ENCODE assay signal across 9 cellular contexts in genomic region chr7:73134866-73135265, GRCh38. TPM values are rescaled to one million over a fixed set of nuclear protein-coding genes. Genes with fewer than 3 reads are reported as not detected.
DNase-seq lines count a peak whose midpoint lies in the region; ATAC-seq, FAIRE-seq and TF ChIP-seq lines count a peak whose summit lies in the region.
"Not testable (repeated sequence)": the region's sequence is repeated elsewhere in the genome, so short reads cannot be mapped to it uniquely, and the experiment has no call there.
"Had no signal": no experiment of that assay in that cellular context is flagged by ENCODE, and none has a peak within 500 bp of the region (broad histone marks: within the 10 kb centered on the region; RNA-seq: fewer than 3 reads in every experiment).

No MANE protein-coding gene starts in this region.

- H2AFZ ChIP-seq in DND-41 (ENCODE audit: low read depth, low read length); PC-3 (ENCODE audit: low read length); K562 (ENCODE audit: low read depth, low read length): not testable (repeated sequence)

- not testable (repeated sequence) for H3K4me2 ChIP-seq in DND-41 (ENCODE audit: insufficient read depth, low read length); PC-3 (ENCODE audit: low read length); K562 (ENCODE audit: insufficient read depth, low read length)

- intact Hi-C loops in PC-3 (cut with micrococcal nuclease); activated CD8-positive, alpha-beta T cell treated with anti-CD3 and anti-CD28 coated beads for 36 hours (cut with micrococcal nuclease); K562 (cut with micrococcal nuclease); kidney (cut with DNase I): not testable (repeated sequence)

- not testable (repeated sequence) for H3K4me1 ChIP-seq in DND-41 (ENCODE audit: insufficient read depth, low read length); PC-3 (ENCODE audit: insufficient read depth, low read length); K562 (replicated peaks in 1 of 2; ENCODE audit: control insufficient read depth in 2 of 2, insufficient read depth in 2 of 2, low read length in 2 of 2); kidney (ENCODE audit: control insufficient read depth in 1 of 2, insufficient read depth in 1 of 2, low read depth in 1 of 2, low read length in 2 of 2)

- not testable (repeated sequence) for H4K20me1 ChIP-seq in DND-41 (ENCODE audit: insufficient read depth, low read length); PC-3 (ENCODE audit: low read length); K562 (replicated peaks; ENCODE audit: control insufficient read depth, insufficient read depth, low read length)

- not testable (repeated sequence) for H3K27ac ChIP-seq in DND-41 (ENCODE audit: low read length); PC-3 (ENCODE audit: low read length); K562 (ENCODE audit: extremely low read depth, low read depth, low read length); kidney (ENCODE audit: low read depth in 2 of 2, low read length in 2 of 2)

- not testable (repeated sequence) for BruUV-seq in PC-3 (replicated peaks; lab: Mats Ljungman, UMichigan); K562 (replicated peaks; lab: Mats Ljungman, UMichigan)

- POLR2A ChIA-PET in PC-3 (lab: Charles Lee; ENCODE audit: unreplicated experiment); activated CD8-positive, alpha-beta T cell treated with anti-CD3 and anti-CD28 coated beads for 36 hours (lab: Charles Lee); K562 (lab: Yijun Ruan, JAX): not testable (repeated sequence)

- H3K9me1 ChIP-seq in K562 (ENCODE audit: control insufficient read depth, insufficient read depth, low read length) = not testable (repeated sequence)

- no CpG with 5 or more reads among the region's 2 CpGs for WGBS in K562 (ENCODE audit: insufficient coverage, low coverage, missing lambda C conversion rate)

- not testable (repeated sequence) for H3F3A ChIP-seq in PC-3 (ENCODE audit: low read length, unreplicated experiment)

- not testable (repeated sequence) for H3K9me3 Mint-ChIP-seq in activated CD8-positive, alpha-beta T cell treated with anti-CD3 and anti-CD28 coated beads for 36 hours; natural killer cell treated with Interleukin-12 subunit alpha and Interleukin-12 subunit beta and Interleukin-15 and Interleukin-18, amount 100 ng/mL, for 72 hours; stimulated activated effector memory CD8-positive, alpha-beta T cell treated with anti-CD3 and anti-CD28 coated beads, Interleukin-12 subunit alpha, Interleukin-12 subunit beta, amount 100 ng/mL, for 72 hours

- H3K9me2 ChIP-seq in PC-3 (replicated peaks; ENCODE audit: low read length) = not testable (repeated sequence)

- H3K27me3 Mint-ChIP-seq in activated CD8-positive, alpha-beta T cell treated with anti-CD3 and anti-CD28 coated beads for 36 hours; natural killer cell treated with Interleukin-12 subunit alpha and Interleukin-12 subunit beta and Interleukin-15 and Interleukin-18, amount 100 ng/mL, for 72 hours: not testable (repeated sequence)

- not testable (repeated sequence) for H3K27me3 ChIP-seq in DND-41 (ENCODE audit: insufficient read depth, low read length, poor library complexity); PC-3 (ENCODE audit: low read length); K562 (ENCODE audit: control insufficient read depth in 2 of 2, insufficient read depth in 2 of 2, low read length in 2 of 2)

- H3K4me3 ChIP-seq in DND-41 (ENCODE audit: low read depth in 1 of 2, low read length in 2 of 2); PC-3 (ENCODE audit: low read length); K562; kidney (ENCODE audit: low read length in 2 of 2): not testable (repeated sequence)

- H3K9ac ChIP-seq in DND-41 (ENCODE audit: low read depth, low read length); PC-3 (ENCODE audit: low read length); K562 (ENCODE audit: insufficient read depth in 1 of 2, low read depth in 2 of 2, low read length in 2 of 2); kidney (ENCODE audit: low read length in 2 of 2): not testable (repeated sequence)

- H3K36me3 Mint-ChIP-seq in activated CD8-positive, alpha-beta T cell treated with anti-CD3 and anti-CD28 coated beads for 36 hours (ENCODE audit: low read depth); natural killer cell treated with Interleukin-12 subunit alpha and Interleukin-12 subunit beta and Interleukin-15 and Interleukin-18, amount 100 ng/mL, for 72 hours; stimulated activated effector memory CD8-positive, alpha-beta T cell treated with anti-CD3 and anti-CD28 coated beads, Interleukin-12 subunit alpha, Interleukin-12 subunit beta, amount 100 ng/mL, for 72 hours: not testable (repeated sequence)

- ATAC-seq in DND-41 (ENCODE audit: insufficient read depth, low read depth) = peak; percentile 33; the same call in 1 of the 3 replicates
- ATAC-seq in PC-3 = peak; percentile 73
- ATAC-seq in activated CD8-positive, alpha-beta T cell treated with anti-CD3 and anti-CD28 coated beads for 36 hours = peak; percentile 39
- ATAC-seq in K562 = peak; percentile 80
- ATAC-seq in natural killer cell treated with Interleukin-12 subunit alpha and Interleukin-12 subunit beta and Interleukin-15 and Interleukin-18, amount 100 ng/mL, for 72 hours = peak; percentile 24
- peak; percentile 53 for ATAC-seq in stimulated activated effector memory CD8-positive, alpha-beta T cell treated with anti-CD3 and anti-CD28 coated beads, Interleukin-12 subunit alpha, Interleukin-12 subunit beta, amount 100 ng/mL, for 72 hours

- not testable (repeated sequence) for H3K4me1 Mint-ChIP-seq in activated CD8-positive, alpha-beta T cell treated with anti-CD3 and anti-CD28 coated beads for 36 hours (ENCODE audit: low read depth); natural killer cell treated with Interleukin-12 subunit alpha and Interleukin-12 subunit beta and Interleukin-15 and Interleukin-18, amount 100 ng/mL, for 72 hours (ENCODE audit: low read depth in 2 of 2); stimulated activated effector memory CD8-positive, alpha-beta T cell treated with anti-CD3 and anti-CD28 coated beads, Interleukin-12 subunit alpha, Interleukin-12 subunit beta, amount 100 ng/mL, for 72 hours

- not testable (repeated sequence) for TF ChIP-seq CTCF in DND-41 (IDR thresholded peaks at IDR 0.05; ENCODE audit: borderline replicate concordance, extremely low read depth, low read length, poor library complexity, severe bottlenecking); PC-3 (conservative IDR thresholded peaks at IDR 0.05; ENCODE audit: low read depth, low read length); activated CD8-positive, alpha-beta T cell treated with anti-CD3 and anti-CD28 coated beads for 36 hours (IDR thresholded peaks at IDR 0.05); K562 (IDR thresholded peaks at IDR 0.05 in 2 of 3, conservative IDR thresholded peaks at IDR 0.05 in 1 of 3; ENCODE audit: insufficient read depth in 2 of 3, low read depth in 1 of 3, low read length in 3 of 3); kidney (IDR thresholded peaks at IDR 0.05; ENCODE audit: borderline replicate concordance, extremely low read depth, insufficient read depth)

- in situ Hi-C loops in K562 (cut with MboI) = not testable (repeated sequence)

- H3K27ac Mint-ChIP-seq in activated CD8-positive, alpha-beta T cell treated with anti-CD3 and anti-CD28 coated beads for 36 hours; natural killer cell treated with Interleukin-12 subunit alpha and Interleukin-12 subunit beta and Interleukin-15 and Interleukin-18, amount 100 ng/mL, for 72 hours; stimulated activated effector memory CD8-positive, alpha-beta T cell treated with anti-CD3 and anti-CD28 coated beads, Interleukin-12 subunit alpha, Interleukin-12 subunit beta, amount 100 ng/mL, for 72 hours: not testable (repeated sequence)

- DNase-seq in DND-41; PC-3; activated CD8-positive, alpha-beta T cell treated with anti-CD3 and anti-CD28 coated beads for 36 hours; K562 (ENCODE audit: extremely low read depth in 1 of 4, low spot score in 3 of 4); natural killer cell treated with Interleukin-12 subunit alpha and Interleukin-12 subunit beta and Interleukin-15 and Interleukin-18, amount 100 ng/mL, for 72 hours (ENCODE audit: low spot score): not testable (repeated sequence)
- DNase-seq in kidney = peak; percentile 17
- peak in 1 of 2 donors; percentile 40 for DNase-seq in stimulated activated effector memory CD8-positive, alpha-beta T cell treated with anti-CD3 and anti-CD28 coated beads, Interleukin-12 subunit alpha, Interleukin-12 subunit beta, amount 100 ng/mL, for 72 hours (ENCODE audit: low spot score in 2 of 2)

- not testable (repeated sequence) for TF ChIP-seq RAD21 in K562 (CRISPR knock-in tag; conservative IDR thresholded peaks at IDR 0.05 in 1 of 2, IDR thresholded peaks at IDR 0.05 in 1 of 2)

- H3K36me3 ChIP-seq in DND-41 (ENCODE audit: insufficient read depth, low read length); PC-3 (ENCODE audit: low read depth, low read length); K562 (ENCODE audit: control insufficient read depth, insufficient read depth, low read length); kidney (ENCODE audit: control insufficient read depth in 1 of 2, insufficient read depth in 2 of 2, low read length in 2 of 2): not testable (repeated sequence)

- CTCF ChIA-PET in PC-3 (lab: Charles Lee); activated CD8-positive, alpha-beta T cell treated with anti-CD3 and anti-CD28 coated beads for 36 hours (lab: Charles Lee); K562 (lab: Yijun Ruan, JAX; ENCODE audit: low intra/inter-chr PET ratio): not testable (repeated sequence)

- not testable (repeated sequence) for TF ChIP-seq EP300 in K562 (IDR thresholded peaks at IDR 0.05; ENCODE audit: low read length)

- not testable (repeated sequence) for H3K9me3 ChIP-seq in DND-41 (ENCODE audit: insufficient read depth, low read length, severe bottlenecking); PC-3 (ENCODE audit: low read length); K562 (replicated peaks; ENCODE audit: control insufficient read depth, insufficient read depth, low read depth, low read length); kidney (ENCODE audit: control insufficient read depth in 1 of 2, low read length in 2 of 2)

- not testable (repeated sequence) for H3K4me3 Mint-ChIP-seq in activated CD8-positive, alpha-beta T cell treated with anti-CD3 and anti-CD28 coated beads for 36 hours; natural killer cell treated with Interleukin-12 subunit alpha and Interleukin-12 subunit beta and Interleukin-15 and Interleukin-18, amount 100 ng/mL, for 72 hours; stimulated activated effector memory CD8-positive, alpha-beta T cell treated with anti-CD3 and anti-CD28 coated beads, Interleukin-12 subunit alpha, Interleukin-12 subunit beta, amount 100 ng/mL, for 72 hours

- not testable (repeated sequence) for H3K79me2 ChIP-seq in DND-41 (ENCODE audit: insufficient read depth, low read length); PC-3 (ENCODE audit: low read length); K562 (ENCODE audit: control insufficient read depth, insufficient read depth, low read length)

- not testable (repeated sequence) for TF ChIP-seq POLR2A in K562 (conservative IDR thresholded peaks at IDR 0.05)

- not testable (repeated sequence) for FAIRE-seq in K562 (lab: Jason Lieb, UNC); kidney (lab: Jason Lieb, UNC)

RNA-seq across cellular contexts. Expression of gene SPDYE9, which starts 49.0 kb away (rescaled TPM):
- total RNA-seq in PC-3 (2014; rRNA removed) (not detected in 2 replicates), K562 (2014; rRNA removed) (not detected in 2 replicates), K562 (2014; rRNA removed; fragmentation: Illumina TruSeq; extraction: Trizol) (not detected in 2 replicates), K562 (2015; rRNA removed; fragmentation: Illumina TruSeq; extraction: Trizol) (not detected in 2 replicates), K562 (2021) (not detected in 2 replicates), kidney (not detected)
- not detected for total RNA-seq in activated CD8-positive, alpha-beta T cell treated with anti-CD3 and anti-CD28 coated beads for 36 hours
- 0.30 TPM in 1 of 2 replicates, not detected in the other for total RNA-seq in K562 (2011; cell fraction: chromatin; rRNA removed; ENCODE audit: low replicate concordance)
- total RNA-seq in K562 (2011; cell fraction: nucleolus; rRNA removed) = not detected in 2 replicates
- total RNA-seq in K562 (2011; cell fraction: nucleoplasm; rRNA removed) = not detected in 2 replicates
- polyA plus RNA-seq in K562 (2011; rRNA removed) (not detected in 2 replicates), K562 (2014; fragmentation: Illumina TruSeq; extraction: Trizol) (not detected in 2 replicates), K562 (2014; fragmentation: Nextera tagmentation; extraction: Ambion mirVana) (under 1 TPM; 0.06 to 0.27 TPM), K562 (2014; rRNA removed) (not detected in 2 replicates), kidney (ENCODE audit: insufficient read depth, low read depth, low replicate concordance) (not detected)
- not detected in 2 replicates for polyA plus RNA-seq in K562 (2011; cell fraction: cytosol; rRNA removed)
- polyA plus RNA-seq in K562 (2011; cell fraction: nucleus; rRNA removed) = not detected in 2 replicates
- polyA plus RNA-seq in K562 (2012) = 0.09 and 0.15 TPM in 2 replicates
- polyA minus RNA-seq in K562 (2011; rRNA and poly(A)+ RNA removed) = not detected in 2 replicates
- polyA minus RNA-seq in K562 (2011; cell fraction: cytosol; rRNA and poly(A)+ RNA removed) = not detected in 2 replicates
- not detected in 2 replicates for polyA minus RNA-seq in K562 (2011; cell fraction: nucleus; rRNA and poly(A)+ RNA removed)
- not detected for total RNA-seq in natural killer cell treated with Interleukin-12 subunit alpha and Interleukin-12 subunit beta and Interleukin-15 and Interleukin-18, amount 100 ng/mL, for 72 hours
- total RNA-seq: CD4-positive, CD25-positive, alpha-beta regulatory T cell; Daoy had no signal

Comparison
In these comparisons a context has a peak if more than half of its experiments do, and no peak if none do; other contexts are left out.
1. ATAC-seq: peak in every context shown above with its lines; median percentile 80 in K562; 73 in PC-3; 53 in stimulated activated effector memory CD8-positive, alpha-beta T cell treated with anti-CD3 and anti-CD28 coated beads, Interleukin-12 subunit alpha, Interleukin-12 subunit beta, amount 100 ng/mL, for 72 hours; 39 in activated CD8-positive, alpha-beta T cell treated with anti-CD3 and anti-CD28 coated beads for 36 hours; 33 in DND-41; 24 in natural killer cell treated with Interleukin-12 subunit alpha and Interleukin-12 subunit beta and Interleukin-15 and Interleukin-18, amount 100 ng/mL, for 72 hours.